17 cellular contexts compared by ENCODE assay signal in the genomic region with DNA sequence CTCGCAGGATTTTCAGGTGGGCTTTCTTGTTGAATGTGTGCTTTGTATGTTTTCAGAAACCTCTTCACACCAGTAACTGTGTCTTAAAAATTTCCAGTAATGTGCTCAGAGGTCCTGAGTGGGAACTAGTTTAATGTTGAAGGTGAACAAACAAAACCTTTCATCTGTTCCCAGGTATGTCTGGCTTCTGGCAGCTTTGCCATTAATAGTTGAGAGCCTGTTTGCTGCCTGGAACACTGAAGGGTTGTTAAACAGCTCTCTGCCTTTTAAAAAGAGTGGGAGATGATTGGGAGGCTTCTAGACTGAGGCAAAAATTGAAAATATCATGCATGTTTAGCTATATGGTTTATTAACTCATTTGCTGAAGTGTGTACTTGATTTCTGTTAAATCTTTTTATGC.
A peak's percentile ranks its signal among the peaks of the same experiment; 100 is the strongest.
DNase-seq lines count a peak whose midpoint lies in the region; ATAC-seq, FAIRE-seq and TF ChIP-seq lines count a peak whose summit lies in the region.
"Had no signal": no experiment of that assay in that cellular context is flagged by ENCODE, and none has a peak within 500 bp of the region (broad histone marks: within the 10 kb centered on the region; RNA-seq: fewer than 3 reads in every experiment).

No MANE protein-coding gene starts in this region.

- TF ChIP-seq CTCF in HepG2 (CRISPR knock-in tag; IDR thresholded peaks at IDR 0.05), result no peak
- TF ChIP-seq CTCF in ascending aorta (IDR thresholded peaks at IDR 0.05), result no peak

- H4K20me1 ChIP-seq in HepG2 (ENCODE audit: insufficient read depth, low read length), result no peaks in the 10 kb centered on the region

- in situ Hi-C loops in HepG2 (cut with HindIII; ENCODE audit: extremely low pct_ligation_motif_present, low pct_unique_long_range_greater_than_20kb), result no loop called here

- TF ChIP-seq RAD21 in HepG2 (CRISPR knock-in tag; IDR thresholded peaks at IDR 0.05), result no peak

- no peak overlapping the region for H3K27ac ChIP-seq in HepG2 (ENCODE audit: extremely low read length, insufficient read depth, low read length)
- no peak overlapping the region for H3K27ac ChIP-seq in ascending aorta
- H3K27ac ChIP-seq: brain microvascular endothelial cell, transverse colon had no signal

- FAIRE-seq in GM12891 (lab: Jason Lieb, UNC) (peak; percentile 76), HepG2 (lab: Jason Lieb, UNC) (no peak)

- 91% methylated on average over 1 of the region's 1 CpG for WGBS in HepG2 (ENCODE audit: low lambda C conversion rate)

- H3K36me3 ChIP-seq in HepG2 (replicated peaks in 1 of 2; ENCODE audit: control insufficient read depth in 1 of 2, insufficient read depth in 2 of 2, low read length in 2 of 2) (no peaks in the 10 kb centered on the region), ascending aorta (no peaks in the 10 kb centered on the region)
- H3K36me3 ChIP-seq: brain microvascular endothelial cell, transverse colon had no signal

- H3K4me2 ChIP-seq in HepG2 (ENCODE audit: low read depth, low read length), result peak overlapping the region; percentile 62; the same call in 1 of the 2 replicates

- H3K4me1 ChIP-seq in HepG2 (ENCODE audit: insufficient read depth, low read length) (peaks cover 15% of the 10 kb centered on the region), ascending aorta (no peaks in the 10 kb centered on the region)
- H3K4me1 ChIP-seq: transverse colon had no signal

- H3K4me3 ChIP-seq in HepG2 (replicated peaks in 1 of 3; ENCODE audit: insufficient read depth in 1 of 3, low read depth in 2 of 3, low read length in 3 of 3), result no peak overlapping the region
- H3K4me3 ChIP-seq in ascending aorta, result no peak overlapping the region
- H3K4me3 ChIP-seq: transverse colon had no signal

- intact Hi-C loops in HepG2 (cut with micrococcal nuclease; ENCODE audit: unreplicated experiment) (no loop called here), ascending aorta (cut with DNase I) (no loop called here)

- POLR2A ChIA-PET in HepG2 (lab: Yijun Ruan, JAX), result no interaction called here

- H3K79me2 ChIP-seq in HepG2 (ENCODE audit: insufficient read depth, low read length), result no peaks in the 10 kb centered on the region

- ATAC-seq in GM19467 (IDR thresholded peaks at IDR 0.05; ENCODE audit: unreplicated experiment), result peak; percentile 3
- peak; percentile 4 for ATAC-seq in HG03342 (IDR thresholded peaks at IDR 0.05; ENCODE audit: unreplicated experiment)
- ATAC-seq in HepG2, result no peak
- no peak for ATAC-seq in GM21526 (IDR thresholded peaks at IDR 0.05; ENCODE audit: low FRiP score, unreplicated experiment)

- no TSS peak for BruUV-seq in HepG2 (replicated peaks; lab: Mats Ljungman, UMichigan)

- H3K27me3 ChIP-seq in HepG2 (ENCODE audit: control insufficient read depth in 1 of 2, insufficient read depth in 2 of 2, low read length in 2 of 2) (no peaks in the 10 kb centered on the region), ascending aorta (no peaks in the 10 kb centered on the region)
- H3K27me3 ChIP-seq: transverse colon had no signal

- no peak for TF ChIP-seq EP300 in HepG2 (IDR thresholded peaks at IDR 0.05; ENCODE audit: low read depth in 2 of 2, low read length in 2 of 2)
- no peak for TF ChIP-seq EP300 in HepG2 (CRISPR knock-in tag; IDR thresholded peaks at IDR 0.05; ENCODE audit: borderline replicate concordance)

- no peak for TF ChIP-seq POLR2A in GM12891 (IDR thresholded peaks at IDR 0.05; ENCODE audit: low read depth, low read length)
- TF ChIP-seq POLR2A in HepG2 (IDR thresholded peaks at IDR 0.05; ENCODE audit: insufficient read depth in 1 of 2, low read depth in 2 of 2, low read length in 2 of 2), result no peak

- no peak overlapping the region for H3K9ac ChIP-seq in HepG2 (ENCODE audit: insufficient read depth, low read depth, low read length)

- CTCF ChIA-PET in HepG2 (lab: Yijun Ruan, JAX; ENCODE audit: low intra/inter-chr PET ratio, low total read pairs), result no interaction called here

- no peak overlapping the region for H2AFZ ChIP-seq in HepG2 (ENCODE audit: low read length)

- no peaks in the 10 kb centered on the region for H3K9me3 ChIP-seq in HepG2 (ENCODE audit: low read length)
- H3K9me3 ChIP-seq in ascending aorta, result no peaks in the 10 kb centered on the region
- H3K9me3 ChIP-seq: transverse colon had no signal

- no peak for DNase-seq in GM12891 (ENCODE audit: insufficient read length, low spot score)
- DNase-seq in HepG2 (ENCODE audit: low spot score), result no peak
- DNase-seq in ureter (ENCODE audit: low spot score), result no peak
- DNase-seq in SHP77 treated with DMSO at 0.1 percent for 48 hours (lab: John Stamatoyannopoulos, UW), result no peak
- no peak for DNase-seq in ascending aorta (ENCODE audit: low spot score in 2 of 2)
- DNase-seq: ACHN; activated CD4-positive, alpha-beta T cell treated with anti-CD3 and anti-CD28 coated beads, Interleukin-2, amount 10 ng/mL, durations not matched to agents 7 days and 5 days; activated naive CD4-positive, alpha-beta T cell treated with anti-CD3 and anti-CD28 coated beads, Interleukin-2, amount 50 U/mL, for 16 hours; brain microvascular endothelial cell; CD4-positive, alpha-beta memory T cell; erythroblast; kidney; NCI-H2227 treated with DMSO at 0.1 percent for 48 hours had no signal

TF ChIP-seq in GM12891, 5 proteins besides CTCF, POLR2A, EP300 and RAD21:
- no peak for TF ChIP-seq POU2F2 (IDR thresholded peaks at IDR 0.05; ENCODE audit: low read depth, low read length)
- no peak for TF ChIP-seq PAX5 (IDR thresholded peaks at IDR 0.05; ENCODE audit: insufficient read depth, low read length, severe bottlenecking)
- no peak for TF ChIP-seq SPI1 (IDR thresholded peaks at IDR 0.05; ENCODE audit: low read depth, low read length)
- no peak for TF ChIP-seq TAF1 (IDR thresholded peaks at IDR 0.05; ENCODE audit: low read depth, low read length)
- no peak for TF ChIP-seq POLR2AphosphoS5 (IDR thresholded peaks at IDR 0.05; ENCODE audit: low read depth, low read length)

TF ChIP-seq in HepG2, 621 proteins besides CTCF, POLR2A, EP300 and RAD21 (continues in another document):
- TF ChIP-seq, protein P1, sequence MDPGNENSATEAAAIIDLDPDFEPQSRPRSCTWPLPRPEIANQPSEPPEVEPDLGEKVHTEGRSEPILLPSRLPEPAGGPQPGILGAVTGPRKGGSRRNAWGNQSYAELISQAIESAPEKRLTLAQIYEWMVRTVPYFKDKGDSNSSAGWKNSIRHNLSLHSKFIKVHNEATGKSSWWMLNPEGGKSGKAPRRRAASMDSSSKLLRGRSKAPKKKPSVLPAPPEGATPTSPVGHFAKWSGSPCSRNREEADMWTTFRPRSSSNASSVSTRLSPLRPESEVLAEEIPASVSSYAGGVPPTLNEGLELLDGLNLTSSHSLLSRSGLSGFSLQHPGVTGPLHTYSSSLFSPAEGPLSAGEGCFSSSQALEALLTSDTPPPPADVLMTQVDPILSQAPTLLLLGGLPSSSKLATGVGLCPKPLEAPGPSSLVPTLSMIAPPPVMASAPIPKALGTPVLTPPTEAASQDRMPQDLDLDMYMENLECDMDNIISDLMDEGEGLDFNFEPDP (CRISPR knock-in tag; conservative IDR thresholded peaks at IDR 0.05), result no peak
- TF ChIP-seq, protein P2, sequence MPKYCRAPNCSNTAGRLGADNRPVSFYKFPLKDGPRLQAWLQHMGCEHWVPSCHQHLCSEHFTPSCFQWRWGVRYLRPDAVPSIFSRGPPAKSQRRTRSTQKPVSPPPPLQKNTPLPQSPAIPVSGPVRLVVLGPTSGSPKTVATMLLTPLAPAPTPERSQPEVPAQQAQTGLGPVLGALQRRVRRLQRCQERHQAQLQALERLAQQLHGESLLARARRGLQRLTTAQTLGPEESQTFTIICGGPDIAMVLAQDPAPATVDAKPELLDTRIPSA (CRISPR knock-in tag; IDR thresholded peaks at IDR 0.05; ENCODE audit: borderline replicate concordance), result no peak
- TF ChIP-seq PRMT3 (CRISPR knock-in tag; IDR thresholded peaks at IDR 0.05; ENCODE audit: borderline replicate concordance, low read depth), result no peak
- TF ChIP-seq TMF1 (CRISPR knock-in tag; IDR thresholded peaks at IDR 0.05; ENCODE audit: low read depth), result no peak
- TF ChIP-seq ZNF451 (CRISPR knock-in tag; IDR thresholded peaks at IDR 0.05), result no peak
- TF ChIP-seq, protein P3, sequence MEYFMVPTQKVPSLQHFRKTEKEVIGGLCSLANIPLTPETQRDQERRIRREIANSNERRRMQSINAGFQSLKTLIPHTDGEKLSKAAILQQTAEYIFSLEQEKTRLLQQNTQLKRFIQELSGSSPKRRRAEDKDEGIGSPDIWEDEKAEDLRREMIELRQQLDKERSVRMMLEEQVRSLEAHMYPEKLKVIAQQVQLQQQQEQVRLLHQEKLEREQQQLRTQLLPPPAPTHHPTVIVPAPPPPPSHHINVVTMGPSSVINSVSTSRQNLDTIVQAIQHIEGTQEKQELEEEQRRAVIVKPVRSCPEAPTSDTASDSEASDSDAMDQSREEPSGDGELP (IDR thresholded peaks at IDR 0.05; ENCODE audit: borderline replicate concordance, low read depth), result no peak
- TF ChIP-seq, protein P4, sequence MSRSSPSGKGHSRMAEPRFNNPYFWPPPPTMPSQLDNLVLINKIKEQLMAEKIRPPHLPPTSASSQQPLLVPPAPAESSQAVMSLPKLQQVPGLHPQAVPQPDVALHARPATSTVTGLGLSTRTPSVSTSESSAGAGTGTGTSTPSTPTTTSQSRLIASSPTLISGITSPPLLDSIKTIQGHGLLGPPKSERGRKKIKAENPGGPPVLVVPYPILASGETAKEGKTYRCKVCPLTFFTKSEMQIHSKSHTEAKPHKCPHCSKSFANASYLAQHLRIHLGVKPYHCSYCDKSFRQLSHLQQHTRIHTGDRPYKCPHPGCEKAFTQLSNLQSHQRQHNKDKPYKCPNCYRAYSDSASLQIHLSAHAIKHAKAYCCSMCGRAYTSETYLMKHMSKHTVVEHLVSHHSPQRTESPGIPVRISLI (CRISPR knock-in tag; IDR thresholded peaks at IDR 0.05; ENCODE audit: borderline replicate concordance), result no peak
- TF ChIP-seq HOXA7 (CRISPR knock-in tag; IDR thresholded peaks at IDR 0.05), result no peak
- no peak for TF ChIP-seq ZNF670 (CRISPR knock-in tag; IDR thresholded peaks at IDR 0.05; ENCODE audit: borderline replicate concordance)
- TF ChIP-seq, protein P5, sequence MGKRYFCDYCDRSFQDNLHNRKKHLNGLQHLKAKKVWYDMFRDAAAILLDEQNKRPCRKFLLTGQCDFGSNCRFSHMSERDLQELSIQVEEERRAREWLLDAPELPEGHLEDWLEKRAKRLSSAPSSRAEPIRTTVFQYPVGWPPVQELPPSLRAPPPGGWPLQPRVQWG (CRISPR knock-in tag; IDR thresholded peaks at IDR 0.05; ENCODE audit: borderline replicate concordance, low read depth), result no peak
- TF ChIP-seq, protein P6, sequence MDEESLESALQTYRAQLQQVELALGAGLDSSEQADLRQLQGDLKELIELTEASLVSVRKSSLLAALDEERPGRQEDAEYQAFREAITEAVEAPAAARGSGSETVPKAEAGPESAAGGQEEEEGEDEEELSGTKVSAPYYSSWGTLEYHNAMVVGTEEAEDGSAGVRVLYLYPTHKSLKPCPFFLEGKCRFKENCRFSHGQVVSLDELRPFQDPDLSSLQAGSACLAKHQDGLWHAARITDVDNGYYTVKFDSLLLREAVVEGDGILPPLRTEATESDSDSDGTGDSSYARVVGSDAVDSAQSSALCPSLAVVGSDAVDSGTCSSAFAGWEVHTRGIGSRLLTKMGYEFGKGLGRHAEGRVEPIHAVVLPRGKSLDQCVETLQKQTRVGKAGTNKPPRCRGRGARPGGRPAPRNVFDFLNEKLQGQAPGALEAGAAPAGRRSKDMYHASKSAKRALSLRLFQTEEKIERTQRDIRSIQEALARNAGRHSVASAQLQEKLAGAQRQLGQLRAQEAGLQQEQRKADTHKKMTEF (CRISPR knock-in tag; IDR thresholded peaks at IDR 0.05), result no peak

Comparison
In these comparisons a context has a peak if more than half of its experiments do, and no peak if none do; other contexts are left out.
1. ATAC-seq: peak in GM19467 (single experiment) and HG03342 (single experiment); none in HepG2 (single experiment) and GM21526 (single experiment).